In the genomic region with DNA sequence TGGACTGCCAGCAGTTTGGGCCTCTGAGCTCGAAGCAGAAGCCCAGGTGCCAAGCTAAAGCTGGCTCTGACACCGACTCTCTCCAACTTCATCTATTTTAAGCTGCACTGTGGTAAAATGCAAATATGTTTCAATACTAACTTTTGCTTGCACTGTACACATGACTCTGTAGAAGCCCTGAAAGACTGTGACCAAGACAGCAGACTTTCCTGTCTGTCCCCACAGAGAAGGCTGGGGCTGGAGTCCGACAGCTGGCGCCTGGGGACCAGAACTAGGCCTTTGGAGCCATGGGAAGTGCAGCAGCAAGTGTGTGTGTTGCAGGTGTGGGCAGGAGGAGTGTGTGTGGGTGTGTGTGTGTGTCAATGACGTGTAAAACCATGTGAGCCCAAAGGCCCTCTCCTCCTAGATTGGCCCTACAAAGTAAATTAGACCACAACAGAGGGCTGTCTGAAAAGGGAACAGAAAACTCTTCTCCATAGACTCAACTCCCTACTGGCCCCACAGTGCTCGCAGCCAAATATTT, we compare ENCODE assay signal across 11 cellular contexts. TPM values are rescaled to one million over a fixed set of nuclear protein-coding genes. Genes with fewer than 3 reads are reported as not detected.
DNase-seq lines count a peak whose midpoint lies in the region; ATAC-seq and TF ChIP-seq lines count a peak whose summit lies in the region.
"Had no signal": no experiment of that assay in that cellular context is flagged by ENCODE, and none has a peak within 500 bp of the region (broad histone marks: within the 10 kb centered on the region; RNA-seq: fewer than 3 reads in every experiment).

No MANE protein-coding gene starts in this region.

- H3K36me3 ChIP-seq in transverse colon: peaks cover 0 to 78% (median 40%) of the 10 kb centered on the region in 4 donors
- peaks cover 0 to 99% of the 10 kb centered on the region in 2 donors for H3K36me3 ChIP-seq in gastrocnemius medialis

- WGBS in transverse colon (ENCODE audit: low coverage in 1 of 2), 2 donors: 83% methylated on average over 6 of the region's 6 CpGs; no CpG with 5 or more reads in 1 of the 2 donors

- in situ Hi-C loops in transverse colon (cut with MboI; ENCODE audit: low pct_ligation_motif_present in 1 of 4, low pct_unique_long_range_greater_than_20kb in 1 of 4, low sequenced_read_pairs in 3 of 4): no loop called here
- in situ Hi-C loops in gastrocnemius medialis (cut with MboI; ENCODE audit: low sequenced_read_pairs in 4 of 4): no loop called here

- H3K27ac ChIP-seq in transverse colon: no peak overlapping the region
- H3K27ac ChIP-seq in gastrocnemius medialis: no peak overlapping the region

- H3K4me3 ChIP-seq in transverse colon (no peak overlapping the region), gastrocnemius medialis (no peak overlapping the region)

- H3K27me3 ChIP-seq in transverse colon: no peaks in the 10 kb centered on the region
- H3K27me3 ChIP-seq in gastrocnemius medialis: no peaks in the 10 kb centered on the region

- H3K9me3 ChIP-seq in transverse colon (no peaks in the 10 kb centered on the region), gastrocnemius medialis (no peaks in the 10 kb centered on the region)

- H3K4me1 ChIP-seq in transverse colon: no peaks in the 10 kb centered on the region
- no peaks in the 10 kb centered on the region for H3K4me1 ChIP-seq in gastrocnemius medialis

- TF ChIP-seq POLR2A in transverse colon (IDR thresholded peaks at IDR 0.05) (no peak), gastrocnemius medialis (IDR thresholded peaks at IDR 0.05) (no peak)

- DNase-seq in Right ventricle myocardium inferior (ENCODE audit: missing footprints) (no peak), cardiac septum (ENCODE audit: low spot score) (no peak), transverse colon (peak; percentile 33), OCI-M2 (lab: John Stamatoyannopoulos, UW; ENCODE audit: unreplicated experiment) (no peak), NCI-H69 (lab: John Stamatoyannopoulos, UW) (no peak), gastrocnemius medialis (no peak)
- DNase-seq: GOT3; NCI-H187 treated with DMSO at 0.1 percent for 48 hours; stimulated activated CD4-positive, alpha-beta T cell treated with anti-CD3 and anti-CD28 coated beads, Interleukin-2, amount 100 ng/mL, for 48 hours had no signal

- intact Hi-C loops in Right ventricle myocardium inferior (cut with DNase I) (no loop called here), cardiac septum (cut with DNase I) (no loop called here), transverse colon (cut with DNase I; ENCODE audit: low total_unique reads) (no loop called here), gastrocnemius medialis (cut with DNase I; ENCODE audit: low total_unique reads) (no loop called here)

- no peak for TF ChIP-seq CTCF in transverse colon (IDR thresholded peaks at IDR 0.05)
- TF ChIP-seq CTCF in gastrocnemius medialis (IDR thresholded peaks at IDR 0.05 in 4 of 5, conservative IDR thresholded peaks at IDR 0.05 in 1 of 5): no peak

- peak; percentile 59 for ATAC-seq in Right ventricle myocardium inferior
- ATAC-seq in HG02642 (IDR thresholded peaks at IDR 0.05; ENCODE audit: poor library complexity, unreplicated experiment): peak; percentile 90
- peak; percentile 87 for ATAC-seq in HG03571 (IDR thresholded peaks at IDR 0.05; ENCODE audit: unreplicated experiment)
- no peak for ATAC-seq in gastrocnemius medialis

- TF ChIP-seq EP300 in transverse colon (IDR thresholded peaks at IDR 0.05; ENCODE audit: low read depth): no peak

RNA-seq across cellular contexts. Expression of a gene that starts 16.4 kb away (rescaled TPM):
- total RNA-seq in Right ventricle myocardium inferior: 25.6 TPM
- total RNA-seq in cardiac septum: 33.0 TPM
- 10 to 100 TPM; 16.9 to 26.2 (median 22.2) TPM for total RNA-seq in transverse colon
- 10 to 100 TPM; 12.3 to 30.7 (median 16.9) TPM for total RNA-seq in gastrocnemius medialis

Comparison
In these comparisons a context has a peak if more than half of its experiments do, and no peak if none do; other contexts are left out.
1. ATAC-seq: peak in Right ventricle myocardium inferior (single experiment), HG02642 (single experiment) and HG03571 (single experiment); none in gastrocnemius medialis (0 of 2).